ENCODE assay signal across 11 cellular contexts in the genomic region with DNA sequence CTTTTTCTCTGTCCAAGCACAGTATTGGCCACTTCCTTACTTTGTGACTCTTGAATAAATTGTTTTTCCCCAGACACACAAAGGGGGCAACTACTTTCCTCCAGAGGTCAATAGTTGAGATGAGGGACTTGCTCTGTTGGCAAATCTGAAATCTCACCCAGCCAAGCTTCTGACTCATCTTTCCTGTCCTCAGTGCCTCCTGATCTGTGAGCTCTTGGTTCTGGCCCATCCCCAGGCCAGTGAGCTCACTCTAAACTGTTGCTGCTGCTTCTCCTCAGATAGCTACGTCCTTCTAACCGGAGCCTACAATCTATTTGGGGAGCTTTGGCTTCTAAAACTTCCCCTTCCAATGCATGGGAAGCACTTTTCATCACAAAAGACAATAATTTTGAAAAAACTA. TPM values are rescaled to one million over a fixed set of nuclear protein-coding genes. Genes with fewer than 3 reads are reported as not detected.
A peak's percentile ranks its signal among the peaks of the same experiment; 100 is the strongest.
DNase-seq lines count a peak whose midpoint lies in the region; ATAC-seq and TF ChIP-seq lines count a peak whose summit lies in the region.
"Had no signal": no experiment of that assay in that cellular context is flagged by ENCODE, and none has a peak within 500 bp of the region (broad histone marks: within the 10 kb centered on the region; RNA-seq: fewer than 3 reads in every experiment).

No MANE protein-coding gene starts in this region.

- H3K27me3 ChIP-seq in brain microvascular endothelial cell (replicated peaks) (no peaks in the 10 kb centered on the region), uterus (no peaks in the 10 kb centered on the region)
- peaks cover 5% of the 10 kb centered on the region for H3K27me3 ChIP-seq in CD4-positive, alpha-beta T cell (ENCODE audit: control insufficient read depth, insufficient read depth, low read length)
- H3K27me3 ChIP-seq: BE2C had no signal

- H3K27me3 Mint-ChIP-seq in activated CD8-positive, alpha-beta T cell treated with anti-CD3 and anti-CD28 coated beads for 36 hours: peaks cover 3% of the 10 kb centered on the region
- peaks cover 4% of the 10 kb centered on the region for H3K27me3 Mint-ChIP-seq in activated CD8-positive, alpha-beta T cell treated with anti-CD3 and anti-CD28 coated beads, Interleukin-2, amount 10 ng/mL, durations not matched to agents 7 days and 5 days (ENCODE audit: low read depth)
- H3K27me3 Mint-ChIP-seq in CD4-positive, alpha-beta T cell: peaks cover 7% of the 10 kb centered on the region

- TF ChIP-seq POLR2A in uterus (IDR thresholded peaks at IDR 0.05): no peak

- POLR2A ChIA-PET in activated CD8-positive, alpha-beta T cell treated with anti-CD3 and anti-CD28 coated beads for 36 hours (lab: Charles Lee): no interaction called here
- POLR2A ChIA-PET in activated CD8-positive, alpha-beta T cell treated with anti-CD3 and anti-CD28 coated beads, Interleukin-2, amount 10 ng/mL, durations not matched to agents 7 days and 5 days (lab: Charles Lee): interaction anchor here (0.6 kb wide), 1 partner anchor 771 kb away, joined by 3 read pairs; no protein-coding TSS in a partner anchor
- POLR2A ChIA-PET in CD4-positive, alpha-beta T cell (lab: Charles Lee): no interaction called here

- no peak for ATAC-seq in activated CD8-positive, alpha-beta T cell treated with anti-CD3 and anti-CD28 coated beads for 36 hours
- ATAC-seq in activated CD8-positive, alpha-beta T cell treated with anti-CD3 and anti-CD28 coated beads, Interleukin-2, amount 10 ng/mL, durations not matched to agents 7 days and 5 days: no peak
- no peak for ATAC-seq in CD4-positive, alpha-beta T cell (ENCODE audit: poor library complexity)
- ATAC-seq in GM18511 (IDR thresholded peaks at IDR 0.05; ENCODE audit: unreplicated experiment): no peak

- H3K4me3 ChIP-seq in brain microvascular endothelial cell (ENCODE audit: low read depth, low read length): no peak overlapping the region
- H3K4me3 ChIP-seq in uterus: no peak overlapping the region

- no peaks in the 10 kb centered on the region for H3K9me3 ChIP-seq in uterus
- no peaks in the 10 kb centered on the region for H3K9me3 ChIP-seq in CD4-positive, alpha-beta T cell (ENCODE audit: control insufficient read depth, low read length)
- H3K9me3 ChIP-seq: BE2C had no signal

- CTCF ChIA-PET in activated CD8-positive, alpha-beta T cell treated with anti-CD3 and anti-CD28 coated beads for 36 hours (lab: Charles Lee): no interaction called here
- CTCF ChIA-PET in activated CD8-positive, alpha-beta T cell treated with anti-CD3 and anti-CD28 coated beads, Interleukin-2, amount 10 ng/mL, durations not matched to agents 7 days and 5 days (lab: Charles Lee): no interaction called here
- CTCF ChIA-PET in CD4-positive, alpha-beta T cell (lab: Charles Lee): no interaction called here

- no peaks in the 10 kb centered on the region for H3K36me3 Mint-ChIP-seq in activated CD8-positive, alpha-beta T cell treated with anti-CD3 and anti-CD28 coated beads for 36 hours (ENCODE audit: low read depth)
- H3K36me3 Mint-ChIP-seq in activated CD8-positive, alpha-beta T cell treated with anti-CD3 and anti-CD28 coated beads, Interleukin-2, amount 10 ng/mL, durations not matched to agents 7 days and 5 days (ENCODE audit: low read depth): no peaks in the 10 kb centered on the region
- no peaks in the 10 kb centered on the region for H3K36me3 Mint-ChIP-seq in CD4-positive, alpha-beta T cell (ENCODE audit: low read depth)

- H3K27ac Mint-ChIP-seq in activated CD8-positive, alpha-beta T cell treated with anti-CD3 and anti-CD28 coated beads for 36 hours: no peak overlapping the region
- H3K27ac Mint-ChIP-seq in activated CD8-positive, alpha-beta T cell treated with anti-CD3 and anti-CD28 coated beads, Interleukin-2, amount 10 ng/mL, durations not matched to agents 7 days and 5 days: no peak overlapping the region
- no peak overlapping the region for H3K27ac Mint-ChIP-seq in CD4-positive, alpha-beta T cell

- H3K36me3 ChIP-seq in brain microvascular endothelial cell (replicated peaks) (no peaks in the 10 kb centered on the region), uterus (no peaks in the 10 kb centered on the region)
- H3K36me3 ChIP-seq: BE2C had no signal

- H3K4me1 Mint-ChIP-seq in activated CD8-positive, alpha-beta T cell treated with anti-CD3 and anti-CD28 coated beads for 36 hours (ENCODE audit: low read depth): no peaks in the 10 kb centered on the region
- H3K4me1 Mint-ChIP-seq in activated CD8-positive, alpha-beta T cell treated with anti-CD3 and anti-CD28 coated beads, Interleukin-2, amount 10 ng/mL, durations not matched to agents 7 days and 5 days (ENCODE audit: low read depth): no peaks in the 10 kb centered on the region
- no peaks in the 10 kb centered on the region for H3K4me1 Mint-ChIP-seq in CD4-positive, alpha-beta T cell (ENCODE audit: low read depth)

- no peaks in the 10 kb centered on the region for H3K9me3 Mint-ChIP-seq in activated CD8-positive, alpha-beta T cell treated with anti-CD3 and anti-CD28 coated beads for 36 hours
- no peaks in the 10 kb centered on the region for H3K9me3 Mint-ChIP-seq in activated CD8-positive, alpha-beta T cell treated with anti-CD3 and anti-CD28 coated beads, Interleukin-2, amount 10 ng/mL, durations not matched to agents 7 days and 5 days (ENCODE audit: insufficient read depth)
- no peaks in the 10 kb centered on the region for H3K9me3 Mint-ChIP-seq in CD4-positive, alpha-beta T cell

- TF ChIP-seq CTCF in activated CD8-positive, alpha-beta T cell treated with anti-CD3 and anti-CD28 coated beads for 36 hours (IDR thresholded peaks at IDR 0.05): no peak
- TF ChIP-seq CTCF in brain microvascular endothelial cell (IDR thresholded peaks at IDR 0.05; ENCODE audit: low read depth, low read length, missing control alignments): no peak
- TF ChIP-seq CTCF in uterus (IDR thresholded peaks at IDR 0.05): no peak
- TF ChIP-seq CTCF in CD4-positive, alpha-beta T cell (IDR thresholded peaks at IDR 0.05): no peak

- no peak overlapping the region for H3K4me3 Mint-ChIP-seq in activated CD8-positive, alpha-beta T cell treated with anti-CD3 and anti-CD28 coated beads for 36 hours
- no peak overlapping the region for H3K4me3 Mint-ChIP-seq in activated CD8-positive, alpha-beta T cell treated with anti-CD3 and anti-CD28 coated beads, Interleukin-2, amount 10 ng/mL, durations not matched to agents 7 days and 5 days
- H3K4me3 Mint-ChIP-seq in CD4-positive, alpha-beta T cell: no peak overlapping the region

- in situ Hi-C loops in brain microvascular endothelial cell (cut with HindIII; ENCODE audit: low pct_ligation_motif_present, low sequenced_read_pairs): no loop called here

- peak; percentile 3 for DNase-seq in activated CD8-positive, alpha-beta T cell treated with anti-CD3 and anti-CD28 coated beads for 36 hours
- no peak for DNase-seq in activated CD8-positive, alpha-beta T cell treated with anti-CD3 and anti-CD28 coated beads, Interleukin-2, amount 10 ng/mL, durations not matched to agents 7 days and 5 days
- DNase-seq in brain microvascular endothelial cell (peak; percentile 94), islet precursor cell (peak; percentile 69), uterus (peak; percentile 37 to 57), NCI-H2107 treated with DMSO at 0.1 percent for 48 hours (lab: John Stamatoyannopoulos, UW; ENCODE audit: unreplicated experiment) (no peak)
- DNase-seq in CD4-positive, alpha-beta T cell: no peak
- DNase-seq: activated CD4-positive, alpha-beta T cell treated with anti-CD3 and anti-CD28 coated beads for 4 hours; BE2C; cerebellar nuclear complex had no signal

- peak overlapping the region; percentile 33 for H3K27ac ChIP-seq in brain microvascular endothelial cell
- H3K27ac ChIP-seq in uterus: no peak overlapping the region
- H3K27ac ChIP-seq in CD4-positive, alpha-beta T cell (ENCODE audit: low read depth, low read length): no peak overlapping the region

- H3K4me1 ChIP-seq in uterus: no peaks in the 10 kb centered on the region
- H3K4me1 ChIP-seq: BE2C had no signal

- intact Hi-C loops in activated CD8-positive, alpha-beta T cell treated with anti-CD3 and anti-CD28 coated beads for 36 hours (cut with micrococcal nuclease): no loop called here
- intact Hi-C loops in uterus (cut with DNase I; ENCODE audit: low total_unique reads): no loop called here
- intact Hi-C loops in CD4-positive, alpha-beta T cell (cut with DNase I, micrococcal nuclease): no loop called here

RNA-seq across cellular contexts. Expression of a gene that starts 50.0 kb away (rescaled TPM):
- 10 to 100 TPM; 73.0 to 74.9 TPM for total RNA-seq in activated CD8-positive, alpha-beta T cell treated with anti-CD3 and anti-CD28 coated beads for 36 hours
- total RNA-seq in activated CD8-positive, alpha-beta T cell treated with anti-CD3 and anti-CD28 coated beads, Interleukin-2, amount 10 ng/mL, durations not matched to agents 7 days and 5 days: 10 to 100 TPM; 43.4 to 44.6 TPM
- total RNA-seq in uterus: 100 to 1,000 TPM in 1 of 4 donors, 10 to 100 TPM in 3; 13.8 to 141 (median 62.4) TPM
- 10 to 100 TPM; 58.4 to 60.1 TPM for total RNA-seq in CD4-positive, alpha-beta T cell

Comparison
In these comparisons a context has a peak if more than half of its experiments do, and no peak if none do; other contexts are left out.
1. DNase-seq: peak in activated CD8-positive, alpha-beta T cell treated with anti-CD3 and anti-CD28 coated beads for 36 hours (single experiment), brain microvascular endothelial cell (single experiment), islet precursor cell (single experiment) and uterus (2 of 2); none in activated CD8-positive, alpha-beta T cell treated with anti-CD3 and anti-CD28 coated beads, Interleukin-2, amount 10 ng/mL, durations not matched to agents 7 days and 5 days (single experiment), CD4-positive, alpha-beta T cell (0 of 10) and NCI-H2107 treated with DMSO at 0.1 percent for 48 hours (single experiment).